In the genomic region with DNA sequence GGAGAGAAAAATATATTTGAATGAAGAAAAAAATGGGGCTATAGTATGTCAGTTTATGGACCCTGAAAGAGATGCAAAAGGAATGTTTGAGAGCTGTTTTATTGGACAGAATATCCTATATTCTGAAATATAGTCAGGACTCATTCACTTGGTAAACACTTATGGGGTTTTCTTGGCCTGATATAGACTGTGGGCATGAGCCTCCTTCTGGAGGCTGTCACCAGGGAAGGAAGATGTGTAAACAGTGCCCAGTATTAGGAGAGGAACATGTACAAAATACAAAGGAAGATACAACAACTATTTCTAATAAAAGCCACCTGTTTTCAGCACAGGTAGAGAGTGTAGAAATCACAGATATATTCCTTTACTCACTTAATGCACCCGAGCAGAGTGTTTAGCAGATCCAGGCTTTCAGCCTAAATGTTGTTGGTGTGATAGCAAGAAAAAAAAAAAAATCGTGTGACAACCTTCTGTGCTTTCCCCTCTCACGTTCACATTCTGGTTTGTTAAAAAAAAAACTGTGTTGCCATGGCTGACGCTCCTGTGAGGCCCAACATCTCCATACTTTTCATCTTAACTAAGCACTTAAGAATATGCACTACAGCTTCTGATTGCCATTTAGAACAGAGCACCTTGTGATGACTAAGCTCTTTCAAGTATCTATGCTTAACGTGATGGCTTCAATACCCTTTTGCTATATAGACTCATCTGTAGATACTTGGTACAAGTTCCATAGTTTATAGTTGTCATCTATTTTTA, we compare ENCODE assay signal across 9 cellular contexts.
DNase-seq lines count a peak whose midpoint lies in the region; ATAC-seq and TF ChIP-seq lines count a peak whose summit lies in the region.
"Had no signal": no experiment of that assay in that cellular context is flagged by ENCODE, and none has a peak within 500 bp of the region (broad histone marks: within the 10 kb centered on the region; RNA-seq: fewer than 3 reads in every experiment).

No MANE protein-coding gene starts in this region.

- TF ChIP-seq CTCF in KMS-11 (conservative IDR thresholded peaks at IDR 0.05; ENCODE audit: low read depth, low read length) (no peak), coronary artery (IDR thresholded peaks at IDR 0.05) (no peak), psoas muscle (IDR thresholded peaks at IDR 0.05) (no peak), BE2C (IDR thresholded peaks at IDR 0.05; ENCODE audit: low read depth, low read length) (no peak)

- H3K4me3 ChIP-seq in KMS-11 (IDR thresholded peaks at IDR 0.05; ENCODE audit: insufficient read depth, low read depth, low read length) (no peak overlapping the region), coronary artery (peak overlapping the region; percentile 33), psoas muscle (peak overlapping the region; percentile 33), BE2C (ENCODE audit: low read depth, low read length) (no peak overlapping the region)
- H3K4me3 ChIP-seq: pancreas had no signal

- H3K27me3 ChIP-seq in KMS-11 (ENCODE audit: insufficient read depth, low read depth), result no peaks in the 10 kb centered on the region
- H3K27me3 ChIP-seq in psoas muscle (ENCODE audit: insufficient read depth in 3 of 3, low read length in 2 of 3), result no peaks in the 10 kb centered on the region
- H3K27me3 ChIP-seq in BE2C, result no peaks in the 10 kb centered on the region
- H3K27me3 ChIP-seq: pancreas had no signal

- H3K36me3 ChIP-seq in KMS-11 (ENCODE audit: insufficient read depth) (peaks cover 7% of the 10 kb centered on the region; the same call in 1 of the 2 replicates), psoas muscle (ENCODE audit: insufficient read depth in 1 of 2, low read depth in 1 of 2) (no peaks in the 10 kb centered on the region), BE2C (no peaks in the 10 kb centered on the region)
- H3K36me3 ChIP-seq: pancreas had no signal

- no peaks in the 10 kb centered on the region for H3K9me3 ChIP-seq in psoas muscle
- H3K9me3 ChIP-seq in BE2C, result no peaks in the 10 kb centered on the region
- H3K9me3 ChIP-seq: pancreas had no signal

- H3K9ac ChIP-seq in KMS-11, result no peak overlapping the region

- intact Hi-C loops in psoas muscle (cut with DNase I), result loop anchor here in 1 of 2 donors (2.0 to 5.0 kb wide), 2 partner anchors 16 to 81 kb away; no protein-coding TSS in a partner anchor

- H3K79me2 ChIP-seq in KMS-11 (ENCODE audit: insufficient read depth, low read depth), result peaks cover 100% of the 10 kb centered on the region

- H3K4me2 ChIP-seq in KMS-11, result peak overlapping the region; percentile 2; the same call in 1 of the 2 replicates

- no peak for DNase-seq in coronary artery (ENCODE audit: low spot score)
- DNase-seq in psoas muscle, result no peak
- no peak for DNase-seq in BE2C
- DNase-seq in foreskin melanocyte, result no peak
- DNase-seq: pancreas had no signal

- ATAC-seq in GM18861 (IDR thresholded peaks at IDR 0.05; ENCODE audit: unreplicated experiment) (peak; percentile 33), psoas muscle (peak; percentile 34 to 61 (median 46)), GM21423 (IDR thresholded peaks at IDR 0.05; ENCODE audit: unreplicated experiment) (no peak), HG03139 (IDR thresholded peaks at IDR 0.05; ENCODE audit: unreplicated experiment) (no peak)

- peak overlapping the region; percentile 35; the same call in 1 of the 2 replicates for H3K27ac ChIP-seq in KMS-11
- H3K27ac ChIP-seq in coronary artery, result peak overlapping the region; percentile 65 to 86
- peak overlapping the region; percentile 92 for H3K27ac ChIP-seq in psoas muscle
- H3K27ac ChIP-seq: pancreas had no signal

- H3K4me1 ChIP-seq in KMS-11 (ENCODE audit: low read depth, poor library complexity, severe bottlenecking) (peaks cover 98% of the 10 kb centered on the region), psoas muscle (peaks cover 81% of the 10 kb centered on the region), BE2C (peaks cover 11% of the 10 kb centered on the region)

- WGBS in psoas muscle, 3 donors, result 22 to 34% (median 26%) methylated on average over 5 of the region's 5 CpGs

- H2AFZ ChIP-seq in KMS-11 (ENCODE audit: low read depth), result no peak overlapping the region

- H4K20me1 ChIP-seq in KMS-11 (ENCODE audit: insufficient read depth), result peaks cover 99% of the 10 kb centered on the region

Comparison
In these comparisons a context has a peak if more than half of its experiments do, and no peak if none do; other contexts are left out.
1. ATAC-seq: peak in GM18861 (single experiment) and psoas muscle (4 of 4); none in GM21423 (single experiment) and HG03139 (single experiment).
2. H3K27ac ChIP-seq: peak in every context shown above with its lines; median percentile 92 in psoas muscle; 76 in coronary artery; 35 in KMS-11.
3. H3K4me3 ChIP-seq: peak in coronary artery (single experiment) and psoas muscle (single experiment); none in KMS-11 (single experiment) and BE2C (single experiment).